ENCODE assay signal across 8 cellular contexts in the genomic region with DNA sequence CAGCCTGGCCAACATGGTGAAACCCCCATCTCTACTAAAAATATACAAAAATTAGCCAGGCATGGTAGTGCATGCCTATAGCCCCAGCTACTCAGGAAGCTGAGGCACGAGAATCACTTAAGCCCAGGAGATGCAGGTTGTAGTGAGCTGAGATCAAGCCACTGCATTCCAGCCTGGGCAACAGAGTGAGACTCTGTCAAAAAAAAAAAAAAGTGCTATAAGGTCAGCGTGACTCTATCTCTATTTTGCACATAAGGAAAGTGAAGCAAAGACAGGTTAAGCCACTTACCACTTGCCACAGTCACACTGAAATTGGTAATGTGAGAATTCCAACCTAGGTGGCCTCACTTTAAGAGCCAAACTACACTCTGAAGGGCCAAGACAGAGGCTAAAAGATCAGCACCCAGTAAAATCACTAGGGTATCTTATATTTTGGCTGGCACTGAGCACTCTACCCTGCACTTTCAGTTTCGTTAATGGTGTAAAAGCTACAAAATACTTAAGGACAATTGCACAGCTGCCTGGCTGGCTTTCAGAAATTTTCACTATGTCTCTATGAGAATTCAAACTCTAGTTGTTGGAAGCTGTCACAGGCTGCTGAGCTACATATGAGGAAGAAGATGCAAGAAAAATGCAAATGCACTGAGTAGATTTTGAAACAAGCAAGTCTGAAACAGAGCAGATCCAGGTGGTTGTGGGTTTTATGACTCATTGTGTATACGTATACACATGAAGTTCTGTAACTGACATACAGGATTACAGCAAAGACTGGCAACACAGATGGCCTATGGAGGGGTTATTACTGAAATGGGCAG. TPM values are rescaled to one million over a fixed set of nuclear protein-coding genes. Genes with fewer than 3 reads are reported as not detected.
DNase-seq lines count a peak whose midpoint lies in the region; FAIRE-seq and TF ChIP-seq lines count a peak whose summit lies in the region.

No MANE protein-coding gene starts in this region.

- peaks cover 40% of the 10 kb centered on the region for H3K4me1 Mint-ChIP-seq in activated T-helper 2 cell treated with anti-CD3 and anti-CD28 coated beads, Interferon-gamma antibody, Interleukin-2, Interleukin-4, amounts not matched to agents 10 μg/mL and 5 μg/mL and 100 μg/mL, durations not matched to agents 14 hours and 24 hours and 36 hours (ENCODE audit: low read depth)

- H3K4me2 ChIP-seq in keratinocyte (ENCODE audit: control insufficient read depth, extremely low read depth, insufficient read depth, low read depth, low read length), result peak overlapping the region; percentile 55

- H3K9me3 Mint-ChIP-seq in activated T-helper 2 cell treated with anti-CD3 and anti-CD28 coated beads, Interferon-gamma antibody, Interleukin-2, Interleukin-4, amounts not matched to agents 10 μg/mL and 5 μg/mL and 100 μg/mL, durations not matched to agents 14 hours and 24 hours and 36 hours, result no peaks in the 10 kb centered on the region

- H3K27me3 ChIP-seq in keratinocyte (ENCODE audit: control insufficient read depth, extremely low read depth, insufficient read depth, low read length), result no peaks in the 10 kb centered on the region

- H3K9me1 ChIP-seq in keratinocyte (ENCODE audit: control insufficient read depth, extremely low read depth, insufficient read depth, low read length), result no peaks in the 10 kb centered on the region

- no peaks in the 10 kb centered on the region for H3K36me3 ChIP-seq in keratinocyte (ENCODE audit: control insufficient read depth in 2 of 2, extremely low read depth in 1 of 2, insufficient read depth in 2 of 2, low read length in 2 of 2)

- no peaks in the 10 kb centered on the region for H3K79me2 ChIP-seq in keratinocyte (ENCODE audit: control insufficient read depth, insufficient read depth, low read length)

- H3K4me1 ChIP-seq in keratinocyte (ENCODE audit: control insufficient read depth, extremely low read depth, insufficient read depth, low read length), result peaks cover 16% of the 10 kb centered on the region

- H3K4me3 Mint-ChIP-seq in activated T-helper 2 cell treated with anti-CD3 and anti-CD28 coated beads, Interferon-gamma antibody, Interleukin-2, Interleukin-4, amounts not matched to agents 10 μg/mL and 5 μg/mL and 100 μg/mL, durations not matched to agents 14 hours and 24 hours and 36 hours (ENCODE audit: low read depth), result peak overlapping the region; percentile 41

- dilution Hi-C loops in keratinocyte (cut with MboI; ENCODE audit: extremely low pct_ligation_motif_present, low sequenced_read_pairs), result no loop called here

- H3K27me3 Mint-ChIP-seq in activated T-helper 2 cell treated with anti-CD3 and anti-CD28 coated beads, Interferon-gamma antibody, Interleukin-2, Interleukin-4, amounts not matched to agents 10 μg/mL and 5 μg/mL and 100 μg/mL, durations not matched to agents 14 hours and 24 hours and 36 hours (ENCODE audit: low read depth), result peaks cover 3% of the 10 kb centered on the region

- H3K27ac Mint-ChIP-seq in activated T-helper 2 cell treated with anti-CD3 and anti-CD28 coated beads, Interferon-gamma antibody, Interleukin-2, Interleukin-4, amounts not matched to agents 10 μg/mL and 5 μg/mL and 100 μg/mL, durations not matched to agents 14 hours and 24 hours and 36 hours, result peak overlapping the region; percentile 20

- TF ChIP-seq POLR2A in H54 (IDR thresholded peaks at IDR 0.05; ENCODE audit: low read depth, low read length), result no peak

- intact Hi-C loops in activated T-helper 2 cell treated with anti-CD3 and anti-CD28 coated beads, Interferon-gamma antibody, Interleukin-2, Interleukin-4, amounts not matched to agents 10 μg/mL and 5 μg/mL and 100 μg/mL, durations not matched to agents 14 hours and 24 hours and 36 hours (cut with micrococcal nuclease), result loop anchor here (1.0 to 5.0 kb wide), 4 partner anchors 33 to 250 kb away; a partner anchor contains a TSS

- no peak for TF ChIP-seq CTCF in keratinocyte (optimal IDR thresholded peaks at IDR 0.05 in 1 of 3, IDR thresholded peaks at IDR 0.05 in 1 of 3, conservative IDR thresholded peaks at IDR 0.05 in 1 of 3; ENCODE audit: extremely low read depth in 1 of 3, insufficient read depth in 2 of 3, low read length in 3 of 3)

- H2AFZ ChIP-seq in keratinocyte (ENCODE audit: control insufficient read depth, low read length), result peak overlapping the region; percentile 0

- peak overlapping the region in 2 of 3 experiments; percentile 50 to 58 for H3K4me3 ChIP-seq in keratinocyte (ENCODE audit: control insufficient read depth in 2 of 3, extremely low read depth in 1 of 3, insufficient read depth in 2 of 3, low read depth in 1 of 3, low read length in 3 of 3)

- no peaks in the 10 kb centered on the region for H4K20me1 ChIP-seq in keratinocyte (ENCODE audit: control insufficient read depth, extremely low read depth, insufficient read depth, low read length)

- peak; percentile 32 to 37 for DNase-seq in activated CD4-positive, alpha-beta T cell treated with anti-CD3 and anti-CD28 coated beads for 4 hours
- no peak for DNase-seq in activated CD4-positive, alpha-beta T cell treated with anti-CD3 and anti-CD28 coated beads for 1 hour
- peak; percentile 46 for DNase-seq in H54 (ENCODE audit: insufficient read length, low spot score)
- DNase-seq in LoVo (ENCODE audit: low spot score), result peak; percentile 59
- DNase-seq in activated T-helper 2 cell treated with anti-CD3 and anti-CD28 coated beads, Interferon-gamma antibody, Interleukin-2, Interleukin-4, amounts not matched to agents 10 μg/mL and 5 μg/mL and 100 μg/mL, durations not matched to agents 14 hours and 24 hours and 36 hours (ENCODE audit: low spot score), result peak; percentile 31
- no peak for DNase-seq in keratinocyte (ENCODE audit: low read depth, low spot score)
- DNase-seq in amniotic stem cell (lab: John Stamatoyannopoulos, UW), result no peak
- DNase-seq in nucleus accumbens (lab: John Stamatoyannopoulos, UW), result no peak

- FAIRE-seq in H54 (lab: Jason Lieb, UNC) (peak; percentile 48), keratinocyte (lab: Jason Lieb, UNC) (peak; percentile 80)

- peak overlapping the region; percentile 7 for H3K27ac ChIP-seq in keratinocyte (ENCODE audit: control insufficient read depth, insufficient read depth, low read length)

- H3K9me3 ChIP-seq in keratinocyte (ENCODE audit: control insufficient read depth, low read depth, low read length), result no peaks in the 10 kb centered on the region

- peak overlapping the region; percentile 4 for H3K9ac ChIP-seq in keratinocyte (ENCODE audit: control insufficient read depth, extremely low read depth, insufficient read depth, low read length)

- no peaks in the 10 kb centered on the region for H3K36me3 Mint-ChIP-seq in activated T-helper 2 cell treated with anti-CD3 and anti-CD28 coated beads, Interferon-gamma antibody, Interleukin-2, Interleukin-4, amounts not matched to agents 10 μg/mL and 5 μg/mL and 100 μg/mL, durations not matched to agents 14 hours and 24 hours and 36 hours (ENCODE audit: low read depth)

RNA-seq across cellular contexts. Expression of a gene that starts 32.7 kb away (rescaled TPM):
- total RNA-seq in activated T-helper 2 cell treated with anti-CD3 and anti-CD28 coated beads, Interferon-gamma antibody, Interleukin-2, Interleukin-4, amounts not matched to agents 10 μg/mL and 5 μg/mL and 100 μg/mL, durations not matched to agents 14 hours and 24 hours and 36 hours, result 1.1 and 1.8 TPM in 2 replicates
- 2.5 to 4.7 TPM (median 3.2 TPM) in 3 replicates for polyA plus RNA-seq in keratinocyte
- 0.61 TPM for polyA plus RNA-seq in keratinocyte (2011; ENCODE audit: low read depth)
- 1.4 and 1.5 TPM in 2 replicates for polyA plus RNA-seq in keratinocyte (2011; cell fraction: cytosol; rRNA removed)
- 12.4 and 13.7 TPM in 2 replicates for polyA plus RNA-seq in keratinocyte (2011; cell fraction: nucleus; rRNA removed)
- polyA plus RNA-seq in keratinocyte (2012; ENCODE audit: low replicate concordance), result 1.3 and 2.6 TPM in 2 replicates
- 7.7 to 13.6 TPM (median 8.4 TPM) in 3 replicates for polyA minus RNA-seq in keratinocyte
- polyA minus RNA-seq in keratinocyte (2011; cell fraction: cytosol; rRNA and poly(A)+ RNA removed), result 1.5 TPM
- polyA minus RNA-seq in keratinocyte (2011; cell fraction: nucleus; rRNA and poly(A)+ RNA removed), result 9.8 and 13.0 TPM in 2 replicates

Comparison
In these comparisons a context has a peak if more than half of its experiments do, and no peak if none do; other contexts are left out.
1. DNase-seq: peak in activated CD4-positive, alpha-beta T cell treated with anti-CD3 and anti-CD28 coated beads for 4 hours (2 of 2), H54 (single experiment), LoVo (single experiment) and activated T-helper 2 cell treated with anti-CD3 and anti-CD28 coated beads, Interferon-gamma antibody, Interleukin-2, Interleukin-4, amounts not matched to agents 10 μg/mL and 5 μg/mL and 100 μg/mL, durations not matched to agents 14 hours and 24 hours and 36 hours (single experiment); none in activated CD4-positive, alpha-beta T cell treated with anti-CD3 and anti-CD28 coated beads for 1 hour (single experiment), keratinocyte (single experiment), amniotic stem cell (single experiment) and nucleus accumbens (0 of 56).